ENCODE assay signal across 21 cellular contexts in genomic region chr5:6430418-6431028, GRCh38. TPM values are rescaled to one million over a fixed set of nuclear protein-coding genes. Genes with fewer than 3 reads are reported as not detected.
DNase-seq lines count a peak whose midpoint lies in the region; ATAC-seq, FAIRE-seq and TF ChIP-seq lines count a peak whose summit lies in the region.
"Had no signal": no experiment of that assay in that cellular context is flagged by ENCODE, and none has a peak within 500 bp of the region (broad histone marks: within the 10 kb centered on the region; RNA-seq: fewer than 3 reads in every experiment).

No MANE protein-coding gene starts in this region.

- H3K4me3 ChIP-seq in sigmoid colon: no peak overlapping the region
- H3K4me3 ChIP-seq: GM12878, GM23248 had no signal

- H3K9ac ChIP-seq in H9 (ENCODE audit: extremely low read depth, insufficient read length, low read length): no peak overlapping the region
- H3K9ac ChIP-seq: GM23248 had no signal

- H3K27ac ChIP-seq in H9 (ENCODE audit: insufficient read length, low read depth, low read length) (no peak overlapping the region), sigmoid colon (peak overlapping the region in 2 of 4 donors; percentile 32 to 40)
- H3K27ac ChIP-seq: GM23248 had no signal

- no peak overlapping the region for H2BK20ac ChIP-seq in H9 (ENCODE audit: low read depth, low read length, poor library complexity, severe bottlenecking)

- H4K8ac ChIP-seq in H9 (replicated peaks; ENCODE audit: insufficient read length, low read depth, low read length): no peak overlapping the region

- no peak overlapping the region for H3K14ac ChIP-seq in H9 (ENCODE audit: insufficient read depth, low read length)

- H4K5ac ChIP-seq in H9 (ENCODE audit: insufficient read length, low read depth, low read length): no peak overlapping the region

- no peak overlapping the region for H3K23ac ChIP-seq in H9 (ENCODE audit: insufficient read length, low read depth, low read length)

- H3K79me2 ChIP-seq in H9 (ENCODE audit: insufficient read depth, low read length): no peaks in the 10 kb centered on the region

- ATAC-seq in left ventricle myocardium superior (peak; percentile 95), HG02981 (IDR thresholded peaks at IDR 0.05; ENCODE audit: unreplicated experiment) (no peak)
- ATAC-seq: GM12878, HCT116 had no signal

- no peak overlapping the region for H3K4me2 ChIP-seq in H9 (ENCODE audit: insufficient read depth, insufficient read length, low read length)

- peaks cover 50% of the 10 kb centered on the region for H3K27me3 Mint-ChIP-seq in H9 (ENCODE audit: low read depth)

- no peak overlapping the region for H2BK5ac ChIP-seq in H9 (ENCODE audit: insufficient read length, low read length)

- H3K23me2 ChIP-seq in H9 (ENCODE audit: insufficient read length, low read depth, low read length, poor library complexity, severe bottlenecking): no peaks in the 10 kb centered on the region

- H2BK120ac ChIP-seq in H9 (ENCODE audit: low read depth, low read length, poor library complexity, severe bottlenecking): no peak overlapping the region

- no peaks in the 10 kb centered on the region; a peak in 2 of 7 replicates for H3K36me3 Mint-ChIP-seq in H9 (ENCODE audit: insufficient read depth in 1 of 3, low read depth in 3 of 3)
- H3K36me3 Mint-ChIP-seq: CD4-positive, CD25-positive, alpha-beta regulatory T cell had no signal

- H3K4me1 ChIP-seq in H9 (ENCODE audit: insufficient read depth, low read length) (no peaks in the 10 kb centered on the region), sigmoid colon (peaks cover 0 to 13% (median 5%) of the 10 kb centered on the region in 4 donors)

- no peak overlapping the region for H3T11ph ChIP-seq in H9 (ENCODE audit: low read length)

- FAIRE-seq in RCC 7860 (lab: Jason Lieb, UNC): no peak
- FAIRE-seq: A204.1, GM12878 had no signal

- H3K18ac ChIP-seq in H9 (ENCODE audit: insufficient read length, low read depth, low read length): no peak overlapping the region

- no peak overlapping the region for H2AK5ac ChIP-seq in H9 (ENCODE audit: insufficient read length, low read length)

- TF ChIP-seq CTCF in H9 (conservative IDR thresholded peaks at IDR 0.05) (no peak), sigmoid colon (IDR thresholded peaks at IDR 0.05) (no peak)

- H3K9me3 ChIP-seq in H9 (ENCODE audit: control insufficient read depth, low read depth, low read length) (no peaks in the 10 kb centered on the region), sigmoid colon (no peaks in the 10 kb centered on the region)
- H3K9me3 ChIP-seq: BE2C had no signal

- intact Hi-C loops in left ventricle myocardium superior (cut with micrococcal nuclease) (no loop called here), sigmoid colon (cut with DNase I) (no loop called here)

- H4K91ac ChIP-seq in H9 (ENCODE audit: insufficient read length, low read depth, low read length): no peak overlapping the region

- TF ChIP-seq EP300 in sigmoid colon (IDR thresholded peaks at IDR 0.05): peak in 3 of 4 donors; percentile 42 to 62 (median 44)

- H2BK12ac ChIP-seq in H9 (ENCODE audit: insufficient read length, low read depth, low read length): no peak overlapping the region

- no peaks in the 10 kb centered on the region for H4K20me1 ChIP-seq in H9 (ENCODE audit: control insufficient read depth, insufficient read depth, insufficient read length)

- no peak overlapping the region for H3K4ac ChIP-seq in H9 (ENCODE audit: low read depth, low read length)

- no peak for TF ChIP-seq POLR2A in sigmoid colon (IDR thresholded peaks at IDR 0.05)

- WGBS in H9 (ENCODE audit: extremely low coverage, insufficient read length, low lambda C conversion rate): no CpG with 5 or more reads among the region's 10 CpGs
- 74 to 78% methylated on average over 10 of the region's 10 CpGs for WGBS in sigmoid colon, 2 donors

- H3K56ac ChIP-seq in H9 (ENCODE audit: insufficient read length, low read depth, low read length): no peak overlapping the region

- no peak overlapping the region for H3K27ac Mint-ChIP-seq in H9
- H3K27ac Mint-ChIP-seq: CD4-positive, CD25-positive, alpha-beta regulatory T cell had no signal

- H3K27me3 ChIP-seq in H9 (ENCODE audit: insufficient read depth, low read length): no peaks in the 10 kb centered on the region
- H3K27me3 ChIP-seq in sigmoid colon: no peaks in the 10 kb centered on the region
- H3K27me3 ChIP-seq: BE2C had no signal

- no peak overlapping the region for H2AFZ ChIP-seq in H9 (ENCODE audit: low read length)
- H2AFZ ChIP-seq: GM23248 had no signal

- no peak overlapping the region for H3K4me3 Mint-ChIP-seq in H9
- H3K4me3 Mint-ChIP-seq: CD4-positive, CD25-positive, alpha-beta regulatory T cell had no signal

- H3K79me1 ChIP-seq in H9 (ENCODE audit: insufficient read depth, low read depth, low read length, poor library complexity, severe bottlenecking): no peaks in the 10 kb centered on the region

- no peaks in the 10 kb centered on the region for H3K36me3 ChIP-seq in sigmoid colon
- H3K36me3 ChIP-seq: BE2C had no signal

- H3K4me1 Mint-ChIP-seq in H9: peaks cover 0 to 2% of the 10 kb centered on the region in 2 experiments; a peak in 1 of 4 replicates
- H3K4me1 Mint-ChIP-seq: CD4-positive, CD25-positive, alpha-beta regulatory T cell had no signal

- DNase-seq in H9 (no peak), globus pallidus (ENCODE audit: low spot score) (peak; percentile 12), left ventricle myocardium superior (peak; percentile 83), sigmoid colon (peak; percentile 77), NCI-H446 (lab: John Stamatoyannopoulos, UW) (no peak), RCC 7860 (ENCODE audit: low spot score) (no peak), DMS153 treated with DMSO at 0.1 percent for 48 hours (lab: John Stamatoyannopoulos, UW; ENCODE audit: unreplicated experiment) (no peak)
- DNase-seq: BE2C; CD4-positive, CD25-positive, alpha-beta regulatory T cell; COR-L47; GM23248; NCI-H1092 treated with DMSO at 0.1 percent for 48 hours; NCI-H2227 treated with DMSO at 0.1 percent for 48 hours; NCI-H524; NCI-H82; OCI-M1 had no signal

- H3K9me3 Mint-ChIP-seq in H9: peaks cover 10 to 11% of the 10 kb centered on the region in 2 experiments

- peak overlapping the region; percentile 96; the same call in 1 of the 2 replicates for H2BK15ac ChIP-seq in H9 (ENCODE audit: low read depth, low read length)

RNA-seq across cellular contexts. Expression of gene UBE2QL1, which starts 18.1 kb away (rescaled TPM):
- 0.11 and 0.15 TPM in 2 replicates for total RNA-seq in H9 (2021)
- 22.1 TPM for total RNA-seq in left ventricle myocardium superior
- total RNA-seq in sigmoid colon: 1 to 10 TPM; 3.6 to 5.5 (median 5.0) TPM
- under 1 TPM; under 0.01 to 0.23 (median 0.22) TPM for polyA plus RNA-seq in sigmoid colon
- total RNA-seq: CD4-positive, CD25-positive, alpha-beta regulatory T cell; GM23248; LHCN-M2 had no signal
- polyA plus RNA-seq: CD4-positive, CD25-positive, alpha-beta regulatory T cell; GM23248 had no signal

RNA-seq across cellular contexts. Expression of gene MED10, which starts 52.2 kb away (rescaled TPM):
- total RNA-seq in H9 (2021) (34.6 and 35.3 TPM in 2 replicates), left ventricle myocardium superior (29.2 TPM), sigmoid colon (10 to 100 TPM; 29.2 to 67.6 (median 37.3) TPM)
- polyA plus RNA-seq in sigmoid colon: 10 to 100 TPM; 38.4 to 56.5 (median 46.2) TPM

Comparison
In these comparisons a context has a peak if more than half of its experiments do, and no peak if none do; other contexts are left out.
1. DNase-seq: peak in globus pallidus (single experiment), left ventricle myocardium superior (single experiment) and sigmoid colon (single experiment); none in H9 (single experiment), NCI-H446 (0 of 2), RCC 7860 (single experiment) and DMS153 treated with DMSO at 0.1 percent for 48 hours (single experiment).